ENCODE assay signal across 1 cellular context in genomic region chr2:119704670-119705120, GRCh38.
TF ChIP-seq lines count a peak whose summit lies in the region.

No MANE protein-coding gene starts in this region.

TF ChIP-seq in IMR-90, 13 proteins besides CTCF, POLR2A, EP300 and RAD21:
- TF ChIP-seq MAFK (IDR thresholded peaks at IDR 0.05; ENCODE audit: low read depth, low read length) (no peak), SMC3 (IDR thresholded peaks at IDR 0.05; ENCODE audit: low read depth, low read length) (no peak), MAZ (IDR thresholded peaks at IDR 0.05; ENCODE audit: borderline replicate concordance, low read depth, low read length) (no peak), NFE2L2 (IDR thresholded peaks at IDR 0.05; ENCODE audit: low read depth, low read length) (no peak), CHD1 (IDR thresholded peaks at IDR 0.05; ENCODE audit: low read depth, low read length) (no peak), FOS (IDR thresholded peaks at IDR 0.05; ENCODE audit: low read depth, low read length) (no peak), USF2 (IDR thresholded peaks at IDR 0.05; ENCODE audit: low read depth, low read length) (no peak), BHLHE40 (IDR thresholded peaks at IDR 0.05; ENCODE audit: low read depth, low read length) (no peak), RCOR1 (IDR thresholded peaks at IDR 0.05; ENCODE audit: insufficient replicate concordance, low read length) (no peak), ELK1 (IDR thresholded peaks at IDR 0.05; ENCODE audit: borderline replicate concordance, low read depth, low read length) (no peak), CEBPB (IDR thresholded peaks at IDR 0.05; ENCODE audit: low read depth, low read length) (no peak), RFX5 (IDR thresholded peaks at IDR 0.05; ENCODE audit: low read depth, low read length) (no peak), MXI1 (IDR thresholded peaks at IDR 0.05; ENCODE audit: borderline replicate concordance, low read depth, low read length) (no peak)
TF ChIP-seq in IMR-90: peak in this region for 0.
